18 cellular contexts compared by ENCODE assay signal in genomic region chr14:52876311-52876710, GRCh38.
A peak's percentile ranks its signal among the peaks of the same experiment; 100 is the strongest.
DNase-seq lines count a peak whose midpoint lies in the region; ATAC-seq and TF ChIP-seq lines count a peak whose summit lies in the region.
"Had no signal": no experiment of that assay in that cellular context is flagged by ENCODE, and none has a peak within 500 bp of the region (broad histone marks: within the 10 kb centered on the region; RNA-seq: fewer than 3 reads in every experiment).

No MANE protein-coding gene starts in this region.

- no peak overlapping the region for H2BK5ac ChIP-seq in trophoblast cell (ENCODE audit: low read depth, low read length, poor library complexity)

- no peak overlapping the region for H2BK12ac ChIP-seq in trophoblast cell (ENCODE audit: low read length)

- H3K36me3 ChIP-seq in GM23248 (ENCODE audit: low read depth) (peaks cover 77% of the 10 kb centered on the region), adipocyte (ENCODE audit: control insufficient read depth, insufficient read depth, low read length, severe bottlenecking) (peaks cover 96% of the 10 kb centered on the region), trophoblast cell (ENCODE audit: control insufficient read depth in 1 of 2, insufficient read depth in 2 of 2, low read length in 2 of 2) (peaks cover 16 to 22% of the 10 kb centered on the region in 2 experiments)
- H3K36me3 ChIP-seq: BLaER1 had no signal

- no peak overlapping the region for H3K18ac ChIP-seq in trophoblast cell (ENCODE audit: low read length)

- in situ Hi-C loops in GM23248 (cut with MboI), result no loop called here

- no peak for TF ChIP-seq POLR2A in GM18505 (IDR thresholded peaks at IDR 0.05; ENCODE audit: borderline replicate concordance, extremely low read depth, insufficient read depth, insufficient read length)

- no peak overlapping the region for H2AK5ac ChIP-seq in trophoblast cell (ENCODE audit: low read length)

- H3K9me3 ChIP-seq in GM23248 (ENCODE audit: low read depth) (no peaks in the 10 kb centered on the region), adipocyte (ENCODE audit: control insufficient read depth, low read length) (no peaks in the 10 kb centered on the region), trophoblast cell (ENCODE audit: insufficient read depth, low read depth, low read length) (no peaks in the 10 kb centered on the region)
- H3K9me3 ChIP-seq: BLaER1, mucosa of descending colon, upper lobe of left lung had no signal

- H3K9me2 ChIP-seq in GM23248 (ENCODE audit: insufficient read depth), result no peaks in the 10 kb centered on the region

- no peak overlapping the region for H4K12ac ChIP-seq in trophoblast cell (ENCODE audit: low read depth, low read length)

- no peak for ATAC-seq in stimulated activated naive CD8-positive, alpha-beta T cell treated with anti-CD3 and anti-CD28 coated beads, Interleukin-15, amount 100 ng/mL, for 72 hours
- ATAC-seq in HG03175 (IDR thresholded peaks at IDR 0.05; ENCODE audit: unreplicated experiment) (no peak), GM18505 (IDR thresholded peaks at IDR 0.05; ENCODE audit: unreplicated experiment) (no peak)
- ATAC-seq: mucosa of descending colon, PC-3 had no signal

- no peak overlapping the region for H3K4ac ChIP-seq in trophoblast cell (ENCODE audit: low read depth, low read length)

- no peak overlapping the region for H3K4me3 ChIP-seq in GM23248
- H3K4me3 ChIP-seq in adipocyte (ENCODE audit: low read length), result no peak overlapping the region
- H3K4me3 ChIP-seq in trophoblast cell (ENCODE audit: low read depth, low read length), result no peak overlapping the region
- H3K4me3 ChIP-seq: BLaER1, mucosa of descending colon, upper lobe of left lung had no signal

- peaks cover 72% of the 10 kb centered on the region for H3K4me1 ChIP-seq in GM23248 (ENCODE audit: insufficient read depth)
- H3K4me1 ChIP-seq in adipocyte (ENCODE audit: control insufficient read depth, insufficient read depth, low read length), result peaks cover 95% of the 10 kb centered on the region
- H3K4me1 ChIP-seq in trophoblast cell (ENCODE audit: control insufficient read depth in 1 of 2, insufficient read depth in 2 of 2, low read length in 2 of 2), result peaks cover 6 to 15% of the 10 kb centered on the region in 2 experiments

- no peak overlapping the region for H4K8ac ChIP-seq in trophoblast cell (ENCODE audit: low read depth, low read length)

- H3K79me2 ChIP-seq in GM23248 (ENCODE audit: insufficient read depth) (peaks cover 79% of the 10 kb centered on the region), trophoblast cell (ENCODE audit: control insufficient read depth, insufficient read depth, low read length, poor library complexity) (no peaks in the 10 kb centered on the region)

- H3K27ac Mint-ChIP-seq in stimulated activated naive CD8-positive, alpha-beta T cell treated with anti-CD3 and anti-CD28 coated beads, Interleukin-15, amount 100 ng/mL, for 72 hours, result no peak overlapping the region
- H3K27ac Mint-ChIP-seq: activated B cell treated with CpG ODN at 0.5 μM for 24 hours had no signal

- no peaks in the 10 kb centered on the region for H4K20me1 ChIP-seq in GM23248 (ENCODE audit: insufficient read depth)
- H4K20me1 ChIP-seq: BLaER1 had no signal

- no peaks in the 10 kb centered on the region for H3K9me3 Mint-ChIP-seq in stimulated activated naive CD8-positive, alpha-beta T cell treated with anti-CD3 and anti-CD28 coated beads, Interleukin-15, amount 100 ng/mL, for 72 hours
- H3K9me3 Mint-ChIP-seq: activated B cell treated with CpG ODN at 0.5 μM for 24 hours; central memory CD8-positive, alpha-beta T cell had no signal

- H3K27me3 Mint-ChIP-seq in stimulated activated naive CD8-positive, alpha-beta T cell treated with anti-CD3 and anti-CD28 coated beads, Interleukin-15, amount 100 ng/mL, for 72 hours, result no peaks in the 10 kb centered on the region

- no peak overlapping the region for H4K91ac ChIP-seq in trophoblast cell (ENCODE audit: low read depth, low read length)

- DNase-seq in GM23248 (peak; percentile 76), adipocyte (ENCODE audit: low read depth) (peak; percentile 78), fibroblast of the conjunctiva (ENCODE audit: low read depth) (peak; percentile 23), trophoblast cell (peak; percentile 48 to 79), cortex of kidney (lab: John Stamatoyannopoulos, UW) (no peak)
- DNase-seq in stimulated activated naive CD8-positive, alpha-beta T cell treated with anti-CD3 and anti-CD28 coated beads, Interleukin-15, amount 100 ng/mL, for 72 hours, result no peak
- DNase-seq: activated B cell treated with CpG ODN at 0.5 μM for 24 hours; activated naive CD4-positive, alpha-beta T cell treated with anti-CD3 and anti-CD28 coated beads, Interleukin-2, amount 50 U/mL, for 16 hours; mucosa of descending colon; NCI-H1436 treated with DMSO at 0.1 percent for 48 hours; PC-3; stimulated activated CD4-positive, alpha-beta T cell treated with anti-CD3 and anti-CD28 coated beads, Interleukin-1b, Interleukin-23, amount 100 ng/mL, for 48 hours; stimulated activated CD8-positive, alpha-beta memory T cell treated with anti-CD3 and anti-CD28 coated beads, Interleukin-4, amount 100 ng/mL, for 48 hours; upper lobe of left lung had no signal

- peak overlapping the region; percentile 19; the same call in 1 of the 2 replicates for H3K9ac ChIP-seq in GM23248
- H3K9ac ChIP-seq in adipocyte (ENCODE audit: low read length), result peak overlapping the region; percentile 66
- no peak overlapping the region for H3K9ac ChIP-seq in trophoblast cell (ENCODE audit: low read length)
- H3K9ac ChIP-seq: BLaER1 had no signal

- H2AFZ ChIP-seq in GM23248 (no peak overlapping the region), trophoblast cell (ENCODE audit: insufficient read depth, low read length, poor library complexity) (no peak overlapping the region)

- no peak overlapping the region for H2BK120ac ChIP-seq in trophoblast cell (ENCODE audit: insufficient read depth, low read length, poor library complexity)

- no peaks in the 10 kb centered on the region for H3K4me1 Mint-ChIP-seq in stimulated activated naive CD8-positive, alpha-beta T cell treated with anti-CD3 and anti-CD28 coated beads, Interleukin-15, amount 100 ng/mL, for 72 hours
- H3K4me1 Mint-ChIP-seq: activated B cell treated with CpG ODN at 0.5 μM for 24 hours; central memory CD8-positive, alpha-beta T cell had no signal

- peaks cover 7% of the 10 kb centered on the region for H3K79me1 ChIP-seq in trophoblast cell (ENCODE audit: low read length)

- H3K14ac ChIP-seq in trophoblast cell (ENCODE audit: low read length), result no peak overlapping the region

- H3K4me2 ChIP-seq in GM23248 (ENCODE audit: unreplicated experiment) (peak overlapping the region; percentile 59), trophoblast cell (ENCODE audit: low read length) (no peak overlapping the region)
- H3K4me2 ChIP-seq: BLaER1 had no signal

- H3K23ac ChIP-seq in trophoblast cell (ENCODE audit: low read length), result no peak overlapping the region

- peaks cover 89% of the 10 kb centered on the region for H3F3A ChIP-seq in GM23248 (ENCODE audit: insufficient read depth)

- no peak overlapping the region for H3K4me3 Mint-ChIP-seq in stimulated activated naive CD8-positive, alpha-beta T cell treated with anti-CD3 and anti-CD28 coated beads, Interleukin-15, amount 100 ng/mL, for 72 hours
- H3K4me3 Mint-ChIP-seq: activated B cell treated with CpG ODN at 0.5 μM for 24 hours; central memory CD8-positive, alpha-beta T cell had no signal

- H3K27me3 ChIP-seq in GM23248 (replicated peaks; ENCODE audit: insufficient read depth) (no peaks in the 10 kb centered on the region), adipocyte (replicated peaks; ENCODE audit: control insufficient read depth, insufficient read depth, low read length) (no peaks in the 10 kb centered on the region), trophoblast cell (ENCODE audit: insufficient read depth, low read length) (no peaks in the 10 kb centered on the region)
- H3K27me3 ChIP-seq: BLaER1, upper lobe of left lung had no signal

- WGBS in GM23248 (ENCODE audit: low coverage in 1 of 2, low lambda C conversion rate in 2 of 2, missing lambda C conversion rate in 2 of 2), 2 experiments, result 59 to 62% methylated on average over 1 of the region's 1 CpG
- no CpG with 5 or more reads among the region's 1 CpG for WGBS in trophoblast cell (ENCODE audit: extremely low coverage, insufficient coverage, insufficient read length)

- peak overlapping the region; percentile 71 for H3K27ac ChIP-seq in GM23248
- no peak overlapping the region for H3K27ac ChIP-seq in trophoblast cell (ENCODE audit: low read depth, low read length)
- H3K27ac ChIP-seq: BLaER1 had no signal

Comparison
In these comparisons a context has a peak if more than half of its experiments do, and no peak if none do; other contexts are left out.
1. DNase-seq: peak in GM23248 (single experiment), adipocyte (single experiment), fibroblast of the conjunctiva (single experiment) and trophoblast cell (2 of 2); none in stimulated activated naive CD8-positive, alpha-beta T cell treated with anti-CD3 and anti-CD28 coated beads, Interleukin-15, amount 100 ng/mL, for 72 hours (0 of 2) and cortex of kidney (single experiment).